8 cellular contexts compared by ENCODE assay signal in genomic region chr18:76823166-76823539, GRCh38. TPM values are rescaled to one million over a fixed set of nuclear protein-coding genes. Genes with fewer than 3 reads are reported as not detected.
DNase-seq lines count a peak whose midpoint lies in the region; ATAC-seq, FAIRE-seq and TF ChIP-seq lines count a peak whose summit lies in the region.

No MANE protein-coding gene starts in this region.

- H3K4me2 ChIP-seq in GM12878 (ENCODE audit: control insufficient read depth, insufficient read depth): peak overlapping the region; percentile 89

- peak overlapping the region; percentile 78 for H3K4me3 Mint-ChIP-seq in activated CD4-positive, alpha-beta T cell treated with anti-CD3 and anti-CD28 coated beads, Interleukin-2, amount 10 ng/mL, durations not matched to agents 7 days and 5 days

- no peaks in the 10 kb centered on the region for H4K20me1 ChIP-seq in GM12878 (ENCODE audit: control insufficient read depth, insufficient read depth)

- peaks cover 61% of the 10 kb centered on the region for H3K4me1 Mint-ChIP-seq in activated CD4-positive, alpha-beta T cell treated with anti-CD3 and anti-CD28 coated beads, Interleukin-2, amount 10 ng/mL, durations not matched to agents 7 days and 5 days

- no peaks in the 10 kb centered on the region for H3K27me3 Mint-ChIP-seq in activated CD4-positive, alpha-beta T cell treated with anti-CD3 and anti-CD28 coated beads, Interleukin-2, amount 10 ng/mL, durations not matched to agents 7 days and 5 days

- RAD21 ChIA-PET in GM12878 (lab: Charles Lee; ENCODE audit: unreplicated experiment): no interaction called here

- H3K9me3 Mint-ChIP-seq in activated CD4-positive, alpha-beta T cell treated with anti-CD3 and anti-CD28 coated beads, Interleukin-2, amount 10 ng/mL, durations not matched to agents 7 days and 5 days: no peaks in the 10 kb centered on the region

- H3K36me3 Mint-ChIP-seq in activated CD4-positive, alpha-beta T cell treated with anti-CD3 and anti-CD28 coated beads, Interleukin-2, amount 10 ng/mL, durations not matched to agents 7 days and 5 days (ENCODE audit: low read depth): peaks cover 18% of the 10 kb centered on the region

- TF ChIP-seq POLR2A in GM12878 (IDR thresholded peaks at IDR 0.05; ENCODE audit: low read depth, low read length): no peak

- H3K4me3 ChIP-seq in GM12878 (peak overlapping the region; percentile 100), liver (ENCODE audit: low read depth in 1 of 3, low read length in 3 of 3) (peak overlapping the region; percentile 42 to 67 (median 62)), tibial artery (peak overlapping the region; percentile 67 to 89)

- H3K27ac Mint-ChIP-seq in activated CD4-positive, alpha-beta T cell treated with anti-CD3 and anti-CD28 coated beads, Interleukin-2, amount 10 ng/mL, durations not matched to agents 7 days and 5 days: peak overlapping the region; percentile 87

- SMC1A ChIA-PET in GM12878 (lab: Charles Lee; ENCODE audit: uncharacterized antibody, unreplicated experiment): interaction anchor here (1.0 to 1.9 kb wide), 3 partner anchors 20 to 157 kb away, joined by 3 to 12 read pairs (median 6); no protein-coding TSS in a partner anchor

- no peaks in the 10 kb centered on the region for H3K36me3 ChIP-seq in GM12878 (ENCODE audit: control insufficient read depth in 2 of 2, insufficient read depth in 2 of 2, low read length in 1 of 2)
- H3K36me3 ChIP-seq in liver (ENCODE audit: control insufficient read depth in 4 of 4, insufficient read depth in 3 of 4, low read depth in 1 of 4, low read length in 3 of 4): no peaks in the 10 kb centered on the region
- no peaks in the 10 kb centered on the region for H3K36me3 ChIP-seq in tibial artery

- POLR2A ChIA-PET in activated CD4-positive, alpha-beta T cell treated with anti-CD3 and anti-CD28 coated beads, Interleukin-2, amount 10 ng/mL, durations not matched to agents 7 days and 5 days (lab: Charles Lee): no interaction called here
- POLR2A ChIA-PET in GM12878 (lab: Charles Lee): no interaction called here

- CTCF ChIA-PET in activated CD4-positive, alpha-beta T cell treated with anti-CD3 and anti-CD28 coated beads, Interleukin-2, amount 10 ng/mL, durations not matched to agents 7 days and 5 days (lab: Charles Lee): interaction anchor here (0.6 kb wide), 1 partner anchor 68 kb away, joined by 3 read pairs; no protein-coding TSS in a partner anchor
- CTCF ChIA-PET in GM12878 (lab: Yijun Ruan, JAX): interaction anchor here (0.7 to 3.4 kb wide), 4 partner anchors 11 to 282 kb away, joined by 3 to 33 read pairs (median 4); no protein-coding TSS in a partner anchor

- TF ChIP-seq EP300 in GM12878 (IDR thresholded peaks at IDR 0.05; ENCODE audit: borderline replicate concordance in 1 of 2, control insufficient read depth in 1 of 2, low read depth in 2 of 2, low read length in 2 of 2): no peak

- ATAC-seq in GM12878 (no peak), GM19455 (IDR thresholded peaks at IDR 0.05; ENCODE audit: unreplicated experiment) (no peak)

- no peaks in the 10 kb centered on the region for H3K9me3 ChIP-seq in GM12878 (replicated peaks; ENCODE audit: control insufficient read depth, insufficient read depth, low read length)
- no peaks in the 10 kb centered on the region for H3K9me3 ChIP-seq in liver (ENCODE audit: control insufficient read depth in 4 of 4, low read length in 3 of 4)
- H3K9me3 ChIP-seq in tibial artery: no peaks in the 10 kb centered on the region

- H3K27me3 ChIP-seq in GM12878 (replicated peaks in 1 of 2; ENCODE audit: control insufficient read depth in 2 of 2, insufficient read depth in 2 of 2, low read length in 1 of 2): no peaks in the 10 kb centered on the region
- H3K27me3 ChIP-seq in liver (ENCODE audit: control insufficient read depth in 4 of 4, insufficient read depth in 4 of 4, low read length in 3 of 4): no peaks in the 10 kb centered on the region
- no peaks in the 10 kb centered on the region for H3K27me3 ChIP-seq in tibial artery

- in situ Hi-C loops in GM12878 (cut with MboI): no loop called here

- intact Hi-C loops in GM12878 (cut with micrococcal nuclease; ENCODE audit: unreplicated experiment) (loop anchor here (5.0 to 10.0 kb wide), 3 partner anchors 234 to 328 kb away; partner anchors contain the start of gene ZNF516), tibial artery (cut with DNase I; ENCODE audit: low total_unique reads) (no loop called here)

- peaks cover 84% of the 10 kb centered on the region for H3K79me2 ChIP-seq in GM12878 (ENCODE audit: control insufficient read depth, insufficient read depth, low read length)

- TF ChIP-seq CTCF in GM12878 (IDR thresholded peaks at IDR 0.05 in 2 of 3, conservative IDR thresholded peaks at IDR 0.05 in 1 of 3; ENCODE audit: control insufficient read depth in 2 of 3, extremely low read depth in 1 of 3, insufficient read depth in 1 of 3, low read depth in 3 of 3, low read length in 3 of 3) (no peak), liver (IDR thresholded peaks at IDR 0.05; ENCODE audit: low read depth, low read length, missing input control) (no peak), tibial artery (IDR thresholded peaks at IDR 0.05) (no peak)

- H3K27ac ChIP-seq in GM12878 (ENCODE audit: control insufficient read depth, insufficient read depth) (peak overlapping the region; percentile 84), liver (ENCODE audit: low read depth in 1 of 2, low read length in 2 of 2) (peak overlapping the region; percentile 5 to 40), tibial artery (peak overlapping the region; percentile 82 to 98)

- under 1% methylated on average over 25 of the region's 25 CpGs for WGBS in GM12878 (ENCODE audit: insufficient coverage, insufficient replicate concordance, low lambda C conversion rate, missing lambda C conversion rate)
- 7% methylated on average over 25 of the region's 25 CpGs for whole genome bisulfite sequencing in liver

- DNase-seq in activated CD4-positive, alpha-beta T cell treated with anti-CD3 and anti-CD28 coated beads, Interleukin-2, amount 10 ng/mL, durations not matched to agents 7 days and 5 days: no peak
- no peak for DNase-seq in activated CD4-positive, alpha-beta T cell treated with anti-CD3 and anti-CD28 coated beads for 48 hours
- no peak for DNase-seq in GM12878 (ENCODE audit: low read depth, low spot score)
- DNase-seq in tibial artery: no peak
- DNase-seq in central memory CD4-positive, alpha-beta T cell: no peak
- no peak for DNase-seq in SKM-1 (lab: John Stamatoyannopoulos, UW; ENCODE audit: unreplicated experiment)

- no peak for FAIRE-seq in GM12878 (lab: Jason Lieb, UNC)

- H3K4me1 ChIP-seq in GM12878 (ENCODE audit: control insufficient read depth, insufficient read depth, low read length) (peaks cover 16% of the 10 kb centered on the region), liver (ENCODE audit: control insufficient read depth in 4 of 4, insufficient read depth in 4 of 4, low read length in 3 of 4) (peaks cover 2 to 21% (median 16%) of the 10 kb centered on the region in 4 donors), tibial artery (peaks cover 4 to 41% (median 26%) of the 10 kb centered on the region in 4 donors)

- H3K9ac ChIP-seq in GM12878 (ENCODE audit: control insufficient read depth, insufficient read depth, low read length) (peak overlapping the region; percentile 89), liver (ENCODE audit: low read depth in 1 of 2, low read length in 2 of 2) (peak overlapping the region in 1 of 2 donors; percentile 43)

- H2AFZ ChIP-seq in GM12878 (ENCODE audit: control insufficient read depth, low read depth, low read length): no peak overlapping the region; the same call in 1 of the 2 replicates

- TF ChIP-seq RAD21 in GM12878 (IDR thresholded peaks at IDR 0.05; ENCODE audit: insufficient read depth, low read depth, low read length) (no peak), liver (IDR thresholded peaks at IDR 0.05) (no peak)

- no TSS peak for BruUV-seq in GM12878 (replicated peaks; lab: Mats Ljungman, UMichigan)

TF ChIP-seq in GM12878, 131 proteins besides CTCF, POLR2A, EP300 and RAD21 (continues in another document):
- TF ChIP-seq ZNF217 (IDR thresholded peaks at IDR 0.05): peak; percentile 91
- no peak for TF ChIP-seq BACH1 (IDR thresholded peaks at IDR 0.05; ENCODE audit: borderline replicate concordance)
- no peak for TF ChIP-seq FOXK2 (IDR thresholded peaks at IDR 0.05)
- TF ChIP-seq YBX1 (IDR thresholded peaks at IDR 0.05): no peak
- no peak for TF ChIP-seq SMC3 (IDR thresholded peaks at IDR 0.05; ENCODE audit: borderline replicate concordance, low read length)
- TF ChIP-seq CHD2 (IDR thresholded peaks at IDR 0.05; ENCODE audit: borderline replicate concordance, low read depth, low read length): no peak
- no peak for TF ChIP-seq RBBP5 (conservative IDR thresholded peaks at IDR 0.05)

TF ChIP-seq in liver, 16 proteins besides CTCF, POLR2A, EP300 and RAD21:
- TF ChIP-seq ATF3 (IDR thresholded peaks at IDR 0.05): no peak

RNA-seq across cellular contexts. Expression of gene ZNF236, which starts 0.8 kb away (rescaled TPM):
- 10 to 100 TPM; 23.9 to 27.7 TPM for total RNA-seq in activated CD4-positive, alpha-beta T cell treated with anti-CD3 and anti-CD28 coated beads, Interleukin-2, amount 10 ng/mL, durations not matched to agents 7 days and 5 days
- 66.1 and 67.1 TPM in 2 replicates for total RNA-seq in GM12878 (2013; cell fraction: nucleolus; rRNA removed)
- 7.6 and 8.2 TPM in 2 replicates for total RNA-seq in GM12878 (2014; rRNA removed)
- 7.1 and 8.2 TPM in 2 replicates for total RNA-seq in GM12878 (2014; rRNA removed; fragmentation: Illumina TruSeq; extraction: Trizol)
- 14.4 and 15.0 TPM in 2 replicates for total RNA-seq in GM12878 (2021)
- 2.4 TPM for polyA plus RNA-seq in GM12878 (2011; ENCODE audit: low read depth)
- 4.6 and 6.0 TPM in 2 replicates for polyA plus RNA-seq in GM12878 (2011; rRNA removed)
- polyA plus RNA-seq in GM12878 (2011; cell fraction: cytosol; rRNA removed): 4.5 and 5.1 TPM in 2 replicates
- polyA plus RNA-seq in GM12878 (2011; cell fraction: nucleus; rRNA removed): 24.3 and 24.5 TPM in 2 replicates
- polyA plus RNA-seq in GM12878 (2012): 3.1 and 4.3 TPM in 2 replicates
- 5.3 and 5.4 TPM in 2 replicates for polyA plus RNA-seq in GM12878 (2014; fragmentation: Illumina TruSeq; extraction: Trizol)
- polyA plus RNA-seq in GM12878 (2014; fragmentation: Nextera tagmentation; extraction: Ambion mirVana): 1 to 10 TPM; 1.0 to 1.3 TPM
- 6.1 and 6.5 TPM in 2 replicates for polyA plus RNA-seq in GM12878 (2014; rRNA removed)
- 1 to 10 TPM; 5.7 to 5.8 TPM for polyA plus RNA-seq in GM12878 (2016; fragmentation: Nextera tagmentation; extraction: Ambion mirVana)
- polyA minus RNA-seq in GM12878 (2011; rRNA and poly(A)+ RNA removed): 31.3 and 34.7 TPM in 2 replicates
- polyA minus RNA-seq in GM12878 (2011; cell fraction: cytosol; rRNA and poly(A)+ RNA removed): 8.6 and 13.2 TPM in 2 replicates
- polyA minus RNA-seq in GM12878 (2011; cell fraction: nucleus; rRNA and poly(A)+ RNA removed): 48.0 and 85.9 TPM in 2 replicates
- 1 to 10 TPM; 6.5 to 8.2 TPM for total RNA-seq in liver
- 1 to 10 TPM in 1 of 2 donors, under 1 TPM in 1; 0.83 to 3.6 TPM for polyA plus RNA-seq in liver

Comparison
In these comparisons a context has a peak if more than half of its experiments do, and no peak if none do; other contexts are left out.
1. H3K27ac ChIP-seq: peak in every context shown above with its lines; median percentile 90 in tibial artery; 84 in GM12878; 22 in liver.